8 cellular contexts compared by ENCODE assay signal in the genomic region with DNA sequence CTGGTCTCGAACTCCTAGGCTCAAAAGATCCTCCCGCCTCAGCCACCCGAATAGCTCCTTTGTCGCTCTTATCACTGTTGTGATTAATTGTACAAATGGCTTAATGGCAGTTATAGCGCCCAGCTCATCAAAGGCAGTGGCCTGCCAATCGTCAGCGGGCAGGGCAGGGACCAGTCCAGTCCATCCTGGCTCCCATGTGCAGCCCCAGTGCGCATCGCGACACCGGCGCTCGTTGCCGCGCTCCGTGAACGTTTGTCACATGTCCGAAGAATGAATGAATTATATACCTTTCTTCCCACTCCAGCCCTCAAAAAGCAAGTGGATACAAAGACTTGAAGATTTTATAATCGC. TPM values are rescaled to one million over a fixed set of nuclear protein-coding genes. Genes with fewer than 3 reads are reported as not detected.
DNase-seq lines count a peak whose midpoint lies in the region; FAIRE-seq and TF ChIP-seq lines count a peak whose summit lies in the region.

No MANE protein-coding gene starts in this region.

- H4K91ac ChIP-seq in H1 (replicated peaks; ENCODE audit: insufficient read length, low read length): peak overlapping the region; percentile 8

- H3K4ac ChIP-seq in H1 (replicated peaks; ENCODE audit: insufficient read length, low read depth, low read length): no peak overlapping the region

- H2AFZ ChIP-seq in H1 (ENCODE audit: low read length): no peak overlapping the region

- peak overlapping the region; percentile 67 to 73 for H3K4me2 ChIP-seq in H1 (ENCODE audit: insufficient read depth in 1 of 2, low read depth in 2 of 2, low read length in 2 of 2)

- peak overlapping the region; percentile 65; the same call in 1 of the 2 replicates for H3K18ac ChIP-seq in H1 (ENCODE audit: extremely low read depth, low read length)

- H3K56ac ChIP-seq in H1 (replicated peaks; ENCODE audit: insufficient read length, low read depth, low read length): peak overlapping the region; percentile 73

- H3K4me1 ChIP-seq in H1 (replicated peaks in 1 of 4; ENCODE audit: control insufficient read depth in 3 of 4, insufficient read depth in 4 of 4, low read length in 3 of 4) (peaks cover 0 to 14% (median 4%) of the 10 kb centered on the region in 4 experiments; a peak in 5 of 7 replicates), mesodermal cell (ENCODE audit: control insufficient read depth, insufficient read depth, low read length, poor library complexity, severe bottlenecking) (peaks cover 9% of the 10 kb centered on the region)

- WGBS in H1 (ENCODE audit: extremely low coverage in 1 of 2, insufficient coverage in 1 of 2, insufficient read length in 1 of 2, insufficient replicate concordance in 2 of 2, low coverage in 1 of 2, low lambda C conversion rate in 2 of 2, missing lambda C conversion rate in 1 of 2), 2 experiments: 1% methylated on average over 19 of the region's 19 CpGs; no CpG with 5 or more reads in 1 of the 2 experiments
- 0% methylated on average over 13 to 14 of the region's 19 CpGs for WGBS in mesodermal cell (ENCODE audit: insufficient coverage in 2 of 2), 2 experiments

- peak overlapping the region; percentile 50 for H4K5ac ChIP-seq in H1 (ENCODE audit: insufficient read length, low read depth, low read length)

- no peak overlapping the region for H2BK120ac ChIP-seq in H1 (replicated peaks; ENCODE audit: low read depth, low read length)

- H3K9ac ChIP-seq in H1 (replicated peaks in 1 of 4; ENCODE audit: extremely low read depth in 1 of 4, low read depth in 3 of 4, low read length in 3 of 4): peak overlapping the region; percentile 67 to 83 (median 76)

- 0 out of 2 replicates have a peak, but pooled peaks cover 10% of the 10 kb centered on the region for H3K23me2 ChIP-seq in H1 (ENCODE audit: low read depth, low read length)

- FAIRE-seq in H1 (lab: Jason Lieb, UNC): no peak

- H2BK12ac ChIP-seq in H1 (ENCODE audit: low read depth, low read length): no peak overlapping the region

- H3K79me1 ChIP-seq in H1 (ENCODE audit: low read depth, low read length): no peaks in the 10 kb centered on the region

- DNase-seq in NCI-H446 (lab: John Stamatoyannopoulos, UW) (peak; percentile 41 to 65), NCI-H446 treated with DMSO at 0.1 percent for 48 hours (lab: John Stamatoyannopoulos, UW) (no peak), LoVo (ENCODE audit: low spot score) (peak; percentile 53), UCSD-AML1 (lab: John Stamatoyannopoulos, UW; ENCODE audit: unreplicated experiment) (peak; percentile 80), H1 (ENCODE audit: low read depth in 1 of 2, low spot score in 2 of 2) (peak in 1 of 2 experiments; percentile 80), substantia nigra (lab: John Stamatoyannopoulos, UW) (peak in 29 of 49 donors; percentile 11 to 66 (median 37))
- DNase-seq in effector CD4-positive, alpha-beta T cell: no peak

- H3K4me3 ChIP-seq in H1 (ENCODE audit: extremely low read depth in 1 of 4, insufficient read depth in 2 of 4, low read depth in 3 of 4, low read length in 4 of 4): peak overlapping the region; percentile 67 to 92 (median 82)
- peak overlapping the region; percentile 74 for H3K4me3 ChIP-seq in mesodermal cell (ENCODE audit: extremely low read depth, insufficient read depth, low read length, poor library complexity, severe bottlenecking)

- no peak overlapping the region for H2AK5ac ChIP-seq in H1 (ENCODE audit: low read depth, low read length)

- POLR2A ChIA-PET in H1 (lab: Charles Lee; ENCODE audit: partially characterized antibody): interaction anchor here (0.7 to 11.9 kb wide), 11 partner anchors 8 to 94 kb away, joined by 3 to 235 read pairs (median 5); partner anchors contain the start of genes MTX1, RUSC1 and THBS3

- no peak for TF ChIP-seq RAD21 in H1 (IDR thresholded peaks at IDR 0.05 in 1 of 2, conservative IDR thresholded peaks at IDR 0.05 in 1 of 2; ENCODE audit: low read depth in 2 of 2, low read length in 2 of 2)

- H3K36me3 ChIP-seq in H1 (ENCODE audit: control insufficient read depth in 2 of 4, insufficient read depth in 4 of 4, low read length in 3 of 4) (peaks cover 0 to 3% (median 0%) of the 10 kb centered on the region in 4 experiments; a peak in 1 of 8 replicates), mesodermal cell (ENCODE audit: control insufficient read depth, insufficient read depth, low read length) (no peaks in the 10 kb centered on the region)

- peak in 1 of 2 experiments; percentile 0; a peak in 1 of 3 replicates for TF ChIP-seq POLR2A in H1 (IDR thresholded peaks at IDR 0.05; ENCODE audit: control extremely low read depth in 1 of 2, low read depth in 2 of 2, low read length in 2 of 2)

- no peak overlapping the region for H3K23ac ChIP-seq in H1 (ENCODE audit: insufficient read length)

- H3K9me3 ChIP-seq in H1 (ENCODE audit: insufficient read depth in 2 of 2, low read depth in 1 of 2, low read length in 1 of 2) (no peaks in the 10 kb centered on the region), mesodermal cell (ENCODE audit: control insufficient read depth, low read length) (no peaks in the 10 kb centered on the region)

- H3K79me2 ChIP-seq in H1 (ENCODE audit: control insufficient read depth in 1 of 2, insufficient read depth in 2 of 2, low read length in 2 of 2): peaks cover 0 to 9% of the 10 kb centered on the region in 2 experiments; a peak in 1 of 4 replicates

- H4K8ac ChIP-seq in H1 (ENCODE audit: extremely low read depth, insufficient read depth, low read length): peak overlapping the region; percentile 68; the same call in 1 of the 2 replicates

- peaks cover 0 to 2% of the 10 kb centered on the region in 2 experiments for H4K20me1 ChIP-seq in H1 (replicated peaks in 1 of 2; ENCODE audit: control insufficient read depth in 1 of 2, insufficient read depth in 2 of 2, low read length in 2 of 2)

- no peak overlapping the region for H2BK15ac ChIP-seq in H1 (ENCODE audit: low read length)

- peak overlapping the region; percentile 65 for H3K27ac ChIP-seq in H1 (ENCODE audit: low read depth, low read length)
- H3K27ac ChIP-seq in mesodermal cell (ENCODE audit: low read depth, low read length, severe bottlenecking): peak overlapping the region; percentile 97
- H3K27ac ChIP-seq in substantia nigra (ENCODE audit: low read depth, low read length, poor library complexity, severe bottlenecking): peak overlapping the region; percentile 73

- TF ChIP-seq EP300 in H1 (IDR thresholded peaks at IDR 0.05; ENCODE audit: borderline replicate concordance in 1 of 2, low read depth in 2 of 2, low read length in 2 of 2): no peak

- H2BK20ac ChIP-seq in H1 (ENCODE audit: low read length): no peak overlapping the region

- no peak for TF ChIP-seq CTCF in H1 (IDR thresholded peaks at IDR 0.05; ENCODE audit: control extremely low read depth in 1 of 3, insufficient read depth in 1 of 3, low read depth in 1 of 3, low read length in 3 of 3)

- peaks cover 0 to 2% (median 0%) of the 10 kb centered on the region in 4 experiments; a peak in 1 of 7 replicates for H3K27me3 ChIP-seq in H1 (replicated peaks in 1 of 4; ENCODE audit: control insufficient read depth in 3 of 4, extremely low read depth in 1 of 4, insufficient read depth in 3 of 4, low read length in 3 of 4)

- CTCF ChIA-PET in H1 (lab: Charles Lee; ENCODE audit: partially characterized antibody): interaction anchor here (0.6 to 7.2 kb wide), 15 partner anchors 19 to 1349 kb away, joined by 3 to 62 read pairs (median 3); partner anchors contain the start of genes MTX1 and THBS3

- 0 out of 2 replicates have a peak overlapping the region, but pooled peaks have one; percentile 11 for H2BK5ac ChIP-seq in H1 (ENCODE audit: low read depth, low read length)

- H3K14ac ChIP-seq in H1 (ENCODE audit: insufficient read length): no peak overlapping the region

RNA-seq across cellular contexts. Expression of gene MTX1, which starts 18.4 kb away (rescaled TPM):
- total RNA-seq in H1 (2021; fragmentation: NEBNext Ultra II Directional; extraction: Animal tissue kit (Norgen Biotek cat#: 25700)): 47.9 and 55.0 TPM in 2 replicates
- polyA plus RNA-seq in H1 (2011; rRNA removed): 131 and 161 TPM in 2 replicates
- 108 TPM for polyA plus RNA-seq in H1 (2011; cell fraction: cytosol; rRNA removed)
- 98.3 TPM for polyA plus RNA-seq in H1 (2011; cell fraction: nucleus; rRNA removed)
- polyA plus RNA-seq in H1 (2012, experiment 1 of 2): 52.9 to 74.3 TPM (median 71.2 TPM) in 4 replicates
- polyA plus RNA-seq in H1 (2012, experiment 2 of 2): 106 TPM
- 37.2 TPM for polyA plus RNA-seq in H1 (2013, experiment 1 of 2)
- 36.4 TPM for polyA plus RNA-seq in H1 (2013, experiment 2 of 2)
- 39.0 and 48.9 TPM in 2 replicates for polyA minus RNA-seq in H1 (2011; rRNA and poly(A)+ RNA removed)
- 31.5 TPM for polyA minus RNA-seq in H1 (2011; cell fraction: cytosol; rRNA and poly(A)+ RNA removed)
- polyA minus RNA-seq in H1 (2011; cell fraction: nucleus; rRNA and poly(A)+ RNA removed): 29.7 TPM
- 56.6 TPM for polyA plus RNA-seq in mesodermal cell (2013, experiment 1 of 2)
- polyA plus RNA-seq in mesodermal cell (2013, experiment 2 of 2): 41.7 TPM

RNA-seq across cellular contexts. Expression of gene THBS3, which starts 19.2 kb away (rescaled TPM):
- 2.6 and 3.0 TPM in 2 replicates for total RNA-seq in H1 (2021; fragmentation: NEBNext Ultra II Directional; extraction: Animal tissue kit (Norgen Biotek cat#: 25700))
- 3.5 and 5.0 TPM in 2 replicates for polyA plus RNA-seq in H1 (2011; rRNA removed)
- polyA plus RNA-seq in H1 (2011; cell fraction: cytosol; rRNA removed): 4.2 TPM
- polyA plus RNA-seq in H1 (2011; cell fraction: nucleus; rRNA removed): 19.8 TPM
- 8.5 to 12.1 TPM (median 11.0 TPM) in 4 replicates for polyA plus RNA-seq in H1 (2012, experiment 1 of 2)
- polyA plus RNA-seq in H1 (2012, experiment 2 of 2): 4.6 TPM
- 3.6 TPM for polyA plus RNA-seq in H1 (2013, experiment 1 of 2)
- polyA plus RNA-seq in H1 (2013, experiment 2 of 2): 3.4 TPM
- 5.1 and 6.1 TPM in 2 replicates for polyA minus RNA-seq in H1 (2011; rRNA and poly(A)+ RNA removed)
- polyA minus RNA-seq in H1 (2011; cell fraction: cytosol; rRNA and poly(A)+ RNA removed): 2.2 TPM
- 9.2 TPM for polyA minus RNA-seq in H1 (2011; cell fraction: nucleus; rRNA and poly(A)+ RNA removed)
- 67.3 TPM for polyA plus RNA-seq in mesodermal cell (2013, experiment 1 of 2)
- polyA plus RNA-seq in mesodermal cell (2013, experiment 2 of 2): 66.0 TPM

RNA-seq across cellular contexts. Expression of gene ENTREP3, which starts 28.4 kb away (rescaled TPM):
- 52.2 and 55.4 TPM in 2 replicates for total RNA-seq in H1 (2021; fragmentation: NEBNext Ultra II Directional; extraction: Animal tissue kit (Norgen Biotek cat#: 25700))
- polyA plus RNA-seq in H1 (2011; rRNA removed): 22.8 and 39.1 TPM in 2 replicates
- 16.5 TPM for polyA plus RNA-seq in H1 (2011; cell fraction: cytosol; rRNA removed)
- 58.2 TPM for polyA plus RNA-seq in H1 (2011; cell fraction: nucleus; rRNA removed)
- 39.5 to 52.0 TPM (median 47.1 TPM) in 4 replicates for polyA plus RNA-seq in H1 (2012, experiment 1 of 2)
- 47.8 TPM for polyA plus RNA-seq in H1 (2012, experiment 2 of 2)
- polyA plus RNA-seq in H1 (2013, experiment 1 of 2): 38.5 TPM
- polyA plus RNA-seq in H1 (2013, experiment 2 of 2): 41.8 TPM
- 8.3 and 11.1 TPM in 2 replicates for polyA minus RNA-seq in H1 (2011; rRNA and poly(A)+ RNA removed)
- 22.6 TPM for polyA minus RNA-seq in H1 (2011; cell fraction: cytosol; rRNA and poly(A)+ RNA removed)
- 19.6 TPM for polyA minus RNA-seq in H1 (2011; cell fraction: nucleus; rRNA and poly(A)+ RNA removed)
- 62.6 TPM for polyA plus RNA-seq in mesodermal cell (2013, experiment 1 of 2)
- polyA plus RNA-seq in mesodermal cell (2013, experiment 2 of 2): 54.7 TPM

RNA-seq across cellular contexts. Expression of gene SCAMP3, which starts 35.3 kb away (rescaled TPM):
- total RNA-seq in H1 (2021; fragmentation: NEBNext Ultra II Directional; extraction: Animal tissue kit (Norgen Biotek cat#: 25700)): 48.9 and 50.0 TPM in 2 replicates
- polyA plus RNA-seq in H1 (2011; rRNA removed): 143 and 151 TPM in 2 replicates
- polyA plus RNA-seq in H1 (2011; cell fraction: cytosol; rRNA removed): 87.8 TPM
- polyA plus RNA-seq in H1 (2011; cell fraction: nucleus; rRNA removed): 85.4 TPM
- polyA plus RNA-seq in H1 (2012, experiment 1 of 2): 44.1 to 56.0 TPM (median 54.1 TPM) in 4 replicates
- 104 TPM for polyA plus RNA-seq in H1 (2012, experiment 2 of 2)
- 63.7 TPM for polyA plus RNA-seq in H1 (2013, experiment 1 of 2)
- polyA plus RNA-seq in H1 (2013, experiment 2 of 2): 73.0 TPM
- polyA minus RNA-seq in H1 (2011; rRNA and poly(A)+ RNA removed): 54.5 and 60.6 TPM in 2 replicates
- 35.5 TPM for polyA minus RNA-seq in H1 (2011; cell fraction: cytosol; rRNA and poly(A)+ RNA removed)
- polyA minus RNA-seq in H1 (2011; cell fraction: nucleus; rRNA and poly(A)+ RNA removed): 21.9 TPM
- polyA plus RNA-seq in mesodermal cell (2013, experiment 1 of 2): 66.3 TPM
- polyA plus RNA-seq in mesodermal cell (2013, experiment 2 of 2): 54.7 TPM

RNA-seq across cellular contexts. Expression of gene CLK2, which starts 46.4 kb away (rescaled TPM):
- total RNA-seq in H1 (2021; fragmentation: NEBNext Ultra II Directional; extraction: Animal tissue kit (Norgen Biotek cat#: 25700)): 58.2 and 62.2 TPM in 2 replicates
- polyA plus RNA-seq in H1 (2011; rRNA removed): 76.0 and 98.8 TPM in 2 replicates
- polyA plus RNA-seq in H1 (2011; cell fraction: cytosol; rRNA removed): 73.0 TPM
- 458 TPM for polyA plus RNA-seq in H1 (2011; cell fraction: nucleus; rRNA removed)
- polyA plus RNA-seq in H1 (2012, experiment 1 of 2): 49.9 to 84.8 TPM (median 77.3 TPM) in 4 replicates
- polyA plus RNA-seq in H1 (2012, experiment 2 of 2): 31.5 TPM
- polyA plus RNA-seq in H1 (2013, experiment 1 of 2): 59.7 TPM
- 53.7 TPM for polyA plus RNA-seq in H1 (2013, experiment 2 of 2)
- polyA minus RNA-seq in H1 (2011; rRNA and poly(A)+ RNA removed): 74.1 and 100 TPM in 2 replicates
- 37.4 TPM for polyA minus RNA-seq in H1 (2011; cell fraction: cytosol; rRNA and poly(A)+ RNA removed)
- polyA minus RNA-seq in H1 (2011; cell fraction: nucleus; rRNA and poly(A)+ RNA removed): 107 TPM
- polyA plus RNA-seq in mesodermal cell (2013, experiment 1 of 2): 59.9 TPM
- polyA plus RNA-seq in mesodermal cell (2013, experiment 2 of 2): 59.1 TPM

Comparison
In these comparisons a context has a peak if more than half of its experiments do, and no peak if none do; other contexts are left out.
1. DNase-seq: peak in NCI-H446 (2 of 2), LoVo (single experiment), UCSD-AML1 (single experiment) and substantia nigra (29 of 49); none in NCI-H446 treated with DMSO at 0.1 percent for 48 hours (single experiment) and effector CD4-positive, alpha-beta T cell (single experiment).
2. Peak in every context shown above with its lines, with median percentiles within 50 percentile points of each other: H3K27ac ChIP-seq.